Comparison of ENCODE assay signal across 8 cellular contexts in the genomic region with DNA sequence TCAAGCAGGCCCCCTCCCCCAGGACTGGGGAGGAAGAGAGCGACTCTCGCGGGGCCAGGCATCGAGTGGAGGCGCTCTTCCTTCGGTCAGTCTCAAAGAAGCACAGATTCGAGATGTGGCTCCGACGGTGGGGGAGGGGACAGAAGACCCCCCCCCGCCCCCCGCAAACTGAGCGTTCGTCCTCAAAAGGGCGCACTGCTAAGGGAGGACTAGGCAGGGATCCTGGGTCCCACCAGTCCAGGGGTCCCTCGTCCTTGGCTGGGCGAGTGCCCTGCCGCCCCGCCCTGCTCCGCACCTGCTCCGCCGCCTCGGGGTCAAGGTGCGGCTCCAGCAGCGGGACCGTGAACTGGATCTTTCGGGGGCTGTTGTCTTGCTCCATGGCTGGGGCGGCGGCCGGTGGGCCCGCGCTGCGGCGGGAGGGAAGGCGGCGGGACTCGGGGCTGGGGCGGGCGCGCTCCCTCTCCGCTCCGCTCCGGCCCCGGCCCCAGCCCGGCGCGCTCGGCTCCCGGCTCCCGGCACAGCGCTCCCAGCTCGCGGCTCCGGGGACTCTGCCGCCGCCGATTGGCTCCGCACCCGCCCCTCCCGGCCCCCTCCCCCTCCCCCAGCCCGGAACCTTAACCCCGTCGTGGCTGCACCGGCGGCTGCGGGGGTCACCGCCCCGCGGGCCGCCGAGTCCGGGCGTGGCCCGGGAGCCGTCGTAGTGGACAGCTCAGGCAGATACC. TPM values are rescaled to one million over a fixed set of nuclear protein-coding genes. Genes with fewer than 3 reads are reported as not detected.
DNase-seq lines count a peak whose midpoint lies in the region; ATAC-seq, FAIRE-seq and TF ChIP-seq lines count a peak whose summit lies in the region.

A gene with protein sequence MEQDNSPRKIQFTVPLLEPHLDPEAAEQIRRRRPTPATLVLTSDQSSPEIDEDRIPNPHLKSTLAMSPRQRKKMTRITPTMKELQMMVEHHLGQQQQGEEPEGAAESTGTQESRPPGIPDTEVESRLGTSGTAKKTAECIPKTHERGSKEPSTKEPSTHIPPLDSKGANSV (minus strand): TSS at position 550 of the 722 bp plus-strand sequence. CDS start 171 bp downstream, at position 379.

- H3K4me1 Mint-ChIP-seq in natural killer cell: peaks cover 6% of the 10 kb centered on the region in 2 donors

- H3K4me3 ChIP-seq in LNCaP clone FGC (ENCODE audit: low read depth, low read length): peak within 1 kb of the TSS; percentile 23; the same call in 1 of the 2 replicates
- H3K4me3 ChIP-seq in esophagus (ENCODE audit: low read depth in 1 of 2, low read length in 2 of 2): peak within 1 kb of the TSS; percentile 38 to 46

- H3K27me3 Mint-ChIP-seq in natural killer cell (ENCODE audit: low read depth in 2 of 2): peaks cover 72 to 83% of the 10 kb centered on the region in 2 donors

- no peak for FAIRE-seq in RCC 7860 (lab: Jason Lieb, UNC)

- H3K27ac Mint-ChIP-seq in natural killer cell: no peak within 1 kb of the TSS

- H3K9me3 Mint-ChIP-seq in natural killer cell: no peaks in the 10 kb centered on the region

- no peak for TF ChIP-seq CTCF in LNCaP clone FGC (IDR thresholded peaks at IDR 0.05; ENCODE audit: control insufficient read depth, extremely low read depth, insufficient read depth)
- TF ChIP-seq CTCF in natural killer cell (IDR thresholded peaks at IDR 0.05): no peak

- peaks cover 0 to 4% of the 10 kb centered on the region in 2 donors for H3K4me1 ChIP-seq in esophagus (ENCODE audit: control insufficient read depth in 2 of 2, insufficient read depth in 2 of 2, low read length in 1 of 2)

- intact Hi-C loops in natural killer cell (cut with micrococcal nuclease): no loop called here

- H3K27me3 ChIP-seq in esophagus (ENCODE audit: control insufficient read depth in 1 of 2, insufficient read depth in 2 of 2, low read length in 2 of 2): peaks cover 0 to 4% of the 10 kb centered on the region in 2 donors

- 2% methylated on average over 59 to 75 of the region's 75 CpGs for WGBS in esophagus, 2 donors

- peak within 1 kb of the TSS; percentile 72 for H3K4me3 Mint-ChIP-seq in natural killer cell

- ATAC-seq in natural killer cell: peak in 2 of 3 donors; percentile 24 to 34

- H3K27ac ChIP-seq in esophagus (ENCODE audit: low read depth in 2 of 2, low read length in 1 of 2): no peak within 1 kb of the TSS

- H3K36me3 Mint-ChIP-seq in natural killer cell: no peaks in the 10 kb centered on the region

- no peaks in the 10 kb centered on the region for H3K9me3 ChIP-seq in esophagus (ENCODE audit: control insufficient read depth in 2 of 2, insufficient read depth in 1 of 2, low read depth in 1 of 2, low read length in 1 of 2)

- DNase-seq in 8988T (peak; percentile 58), LNCaP clone FGC (ENCODE audit: low read depth) (no peak), natural killer cell (no peak), AML-193 (lab: John Stamatoyannopoulos, UW) (no peak), NCI-H146 treated with DMSO at 0.1 percent for 48 hours (lab: John Stamatoyannopoulos, UW; ENCODE audit: unreplicated experiment) (no peak), SHP77 (lab: John Stamatoyannopoulos, UW) (no peak), RCC 7860 (ENCODE audit: low spot score) (no peak)

- H3K36me3 ChIP-seq in esophagus (ENCODE audit: control insufficient read depth in 2 of 2, insufficient read depth in 2 of 2, low read length in 1 of 2): no peaks in the 10 kb centered on the region

RNA-seq across cellular contexts. Expression of the gene that starts here (rescaled TPM):
- 1 to 10 TPM in 1 of 2 donors, under 1 TPM in 1; 0.99 to 1.1 TPM for polyA plus RNA-seq in esophagus
- not detected for total RNA-seq in natural killer cell

Comparison
In these comparisons a context has a peak if more than half of its experiments do, and no peak if none do; other contexts are left out.
1. Peak in ATAC-seq in natural killer cell; RNA of the gene not detected or under 1 TPM.